ENCODE assay signal across 1 cellular context in genomic region chr11:86955674-86956522, GRCh38.
TF ChIP-seq lines count a peak whose summit lies in the region.

No MANE protein-coding gene starts in this region.

TF ChIP-seq in HepG2, 621 proteins besides CTCF, POLR2A, EP300 and RAD21 (continued from another document and continues in another):
- no peak for TF ChIP-seq THYN1 (CRISPR knock-in tag; IDR thresholded peaks at IDR 0.05; ENCODE audit: borderline replicate concordance, low read depth)
- TF ChIP-seq ZNF619 (CRISPR knock-in tag; IDR thresholded peaks at IDR 0.05) = peak; percentile 87; the same call in 1 of the 2 replicates
- no peak for TF ChIP-seq MAF1 (CRISPR knock-in tag; IDR thresholded peaks at IDR 0.05; ENCODE audit: borderline replicate concordance)
- TF ChIP-seq ZNF580 (CRISPR knock-in tag; IDR thresholded peaks at IDR 0.05; ENCODE audit: borderline replicate concordance, low read depth) = no peak
- TF ChIP-seq ZNF747 (CRISPR knock-in tag; IDR thresholded peaks at IDR 0.05; ENCODE audit: borderline replicate concordance) = no peak; the same call in 1 of the 2 replicates
- no peak for TF ChIP-seq ZNF326 (CRISPR knock-in tag; IDR thresholded peaks at IDR 0.05; ENCODE audit: borderline replicate concordance)
- no peak for TF ChIP-seq HNRNPH1 (optimal IDR thresholded peaks at IDR 0.05; ENCODE audit: low read depth, low read length)
- peak; percentile 83 for TF ChIP-seq ASH2L (IDR thresholded peaks at IDR 0.05; ENCODE audit: insufficient read length, low read depth, low read length)
- TF ChIP-seq ZNF563 (CRISPR knock-in tag; IDR thresholded peaks at IDR 0.05) = no peak; the same call in 1 of the 2 replicates
- TF ChIP-seq FOSL2 (CRISPR knock-in tag; IDR thresholded peaks at IDR 0.05) = no peak
- peak; percentile 37; the same call in 1 of the 2 replicates for TF ChIP-seq NCOA2 (CRISPR knock-in tag; IDR thresholded peaks at IDR 0.05)
- TF ChIP-seq CERS6 (CRISPR knock-in tag; IDR thresholded peaks at IDR 0.05) = no peak
- TF ChIP-seq MIXL1 (CRISPR knock-in tag; IDR thresholded peaks at IDR 0.05) = no peak
- peak; percentile 40; the same call in 1 of the 2 replicates for TF ChIP-seq ZNF235 (CRISPR knock-in tag; IDR thresholded peaks at IDR 0.05; ENCODE audit: borderline replicate concordance)
- no peak; the same call in 1 of the 2 replicates for TF ChIP-seq IKZF5 (CRISPR knock-in tag; IDR thresholded peaks at IDR 0.05)
- TF ChIP-seq IRX3 (CRISPR knock-in tag; IDR thresholded peaks at IDR 0.05; ENCODE audit: borderline replicate concordance, low read depth) = peak; percentile 66; the same call in 1 of the 2 replicates
- no peak for TF ChIP-seq MAFG (CRISPR knock-in tag; IDR thresholded peaks at IDR 0.05)
- no peak for TF ChIP-seq ATAD3A (CRISPR knock-in tag; IDR thresholded peaks at IDR 0.05)
- peak; percentile 73 for TF ChIP-seq BRF2 (CRISPR knock-in tag; IDR thresholded peaks at IDR 0.05)
- 0 out of 2 replicates have a peak, but pooled peaks have one; percentile 21 for TF ChIP-seq ZNF543 (CRISPR knock-in tag; IDR thresholded peaks at IDR 0.05)
- TF ChIP-seq NCOA1 (CRISPR knock-in tag; IDR thresholded peaks at IDR 0.05) = no peak
- peak; percentile 65; the same call in 1 of the 2 replicates for TF ChIP-seq MXD4 (CRISPR knock-in tag; IDR thresholded peaks at IDR 0.05)
- TF ChIP-seq ARID2 (CRISPR knock-in tag; IDR thresholded peaks at IDR 0.05; ENCODE audit: borderline replicate concordance) = peak; percentile 56; the same call in 1 of the 2 replicates
- 0 out of 2 replicates have a peak, but pooled peaks have one; percentile 75 for TF ChIP-seq ATF6 (CRISPR knock-in tag; conservative IDR thresholded peaks at IDR 0.05)
- 0 out of 3 replicates have a peak, but pooled peaks have one; percentile 34 for TF ChIP-seq MXI1 (IDR thresholded peaks at IDR 0.05; ENCODE audit: borderline replicate concordance, low read depth, low read length)
- TF ChIP-seq HOXA9 (CRISPR knock-in tag; IDR thresholded peaks at IDR 0.05; ENCODE audit: borderline replicate concordance) = no peak
- 0 out of 2 replicates have a peak, but pooled peaks have one; percentile 11 for TF ChIP-seq YEATS2 (CRISPR knock-in tag; IDR thresholded peaks at IDR 0.05; ENCODE audit: borderline replicate concordance)
- no peak for TF ChIP-seq ZBTB1 (CRISPR knock-in tag; IDR thresholded peaks at IDR 0.05; ENCODE audit: borderline replicate concordance)
- TF ChIP-seq KAT7 (CRISPR knock-in tag; IDR thresholded peaks at IDR 0.05; ENCODE audit: borderline replicate concordance) = peak; percentile 57; the same call in 1 of the 2 replicates
- TF ChIP-seq ADNP (CRISPR knock-in tag; IDR thresholded peaks at IDR 0.05) = no peak
- TF ChIP-seq ZNF234 (CRISPR knock-in tag; conservative IDR thresholded peaks at IDR 0.05) = 0 out of 2 replicates have a peak, but pooled peaks have one; percentile 60
- 0 out of 2 replicates have a peak, but pooled peaks have one; percentile 18 for TF ChIP-seq AHR (CRISPR knock-in tag; IDR thresholded peaks at IDR 0.05)
- TF ChIP-seq PHF8 (CRISPR knock-in tag; IDR thresholded peaks at IDR 0.05) = peak; percentile 60; the same call in 1 of the 2 replicates
- peak; percentile 22; the same call in 1 of the 2 replicates for TF ChIP-seq ZBTB26 (CRISPR knock-in tag; IDR thresholded peaks at IDR 0.05; ENCODE audit: borderline replicate concordance)
- TF ChIP-seq CBX5 (CRISPR knock-in tag; IDR thresholded peaks at IDR 0.05; ENCODE audit: borderline replicate concordance) = peak; percentile 60; the same call in 1 of the 2 replicates
- 0 out of 2 replicates have a peak, but pooled peaks have one; percentile 25 for TF ChIP-seq ZNF546 (CRISPR knock-in tag; conservative IDR thresholded peaks at IDR 0.05)
- peak; percentile 76 for TF ChIP-seq KDM3A (CRISPR knock-in tag; IDR thresholded peaks at IDR 0.05; ENCODE audit: low read depth)
- TF ChIP-seq E2F5 (CRISPR knock-in tag; conservative IDR thresholded peaks at IDR 0.05) = no peak
- TF ChIP-seq SNAPC2 (CRISPR knock-in tag; IDR thresholded peaks at IDR 0.05) = peak; percentile 50; the same call in 1 of the 2 replicates
- TF ChIP-seq ZNF30 (CRISPR knock-in tag; IDR thresholded peaks at IDR 0.05) = no peak
- peak; percentile 48; the same call in 1 of the 2 replicates for TF ChIP-seq KMT2A (CRISPR knock-in tag; IDR thresholded peaks at IDR 0.05)
- no peak; the same call in none of the 2 replicates for TF ChIP-seq MAX (IDR thresholded peaks at IDR 0.05)
- TF ChIP-seq ZNF362 (CRISPR knock-in tag; IDR thresholded peaks at IDR 0.05; ENCODE audit: borderline replicate concordance) = 0 out of 2 replicates have a peak, but pooled peaks have one; percentile 57
- peak; percentile 81 for TF ChIP-seq THRA (CRISPR knock-in tag; IDR thresholded peaks at IDR 0.05; ENCODE audit: borderline replicate concordance)
- TF ChIP-seq ONECUT2 (CRISPR knock-in tag; IDR thresholded peaks at IDR 0.05) = no peak
- TF ChIP-seq SETDB1 (CRISPR knock-in tag; IDR thresholded peaks at IDR 0.05; ENCODE audit: borderline replicate concordance) = no peak
- no peak for TF ChIP-seq HMGA1 (CRISPR knock-in tag; conservative IDR thresholded peaks at IDR 0.05)
- peak; percentile 57 for TF ChIP-seq SP4 (CRISPR knock-in tag; IDR thresholded peaks at IDR 0.05)
- peak; percentile 19; the same call in 1 of the 2 replicates for TF ChIP-seq DR1 (CRISPR knock-in tag; IDR thresholded peaks at IDR 0.05)
- TF ChIP-seq MIER2 (CRISPR knock-in tag; IDR thresholded peaks at IDR 0.05) = peak; percentile 22; the same call in 1 of the 2 replicates
- no peak for TF ChIP-seq TAF15 (IDR thresholded peaks at IDR 0.05; ENCODE audit: low read depth, low read length, poor library complexity, severe bottlenecking)
- TF ChIP-seq GLMP (CRISPR knock-in tag; IDR thresholded peaks at IDR 0.05; ENCODE audit: borderline replicate concordance) = no peak
- 0 out of 2 replicates have a peak, but pooled peaks have one; percentile 32 for TF ChIP-seq SATB2 (CRISPR knock-in tag; IDR thresholded peaks at IDR 0.05)
- peak; percentile 57 for TF ChIP-seq YY1 (IDR thresholded peaks at IDR 0.05; ENCODE audit: insufficient read depth, insufficient replicate concordance, low read depth, low read length)
- no peak for TF ChIP-seq ZSCAN22 (CRISPR knock-in tag; IDR thresholded peaks at IDR 0.05)
- TF ChIP-seq TARDBP (CRISPR knock-in tag; IDR thresholded peaks at IDR 0.05) = peak; percentile 90
